Comparison of ENCODE assay signal across 8 cellular contexts in the genomic region with DNA sequence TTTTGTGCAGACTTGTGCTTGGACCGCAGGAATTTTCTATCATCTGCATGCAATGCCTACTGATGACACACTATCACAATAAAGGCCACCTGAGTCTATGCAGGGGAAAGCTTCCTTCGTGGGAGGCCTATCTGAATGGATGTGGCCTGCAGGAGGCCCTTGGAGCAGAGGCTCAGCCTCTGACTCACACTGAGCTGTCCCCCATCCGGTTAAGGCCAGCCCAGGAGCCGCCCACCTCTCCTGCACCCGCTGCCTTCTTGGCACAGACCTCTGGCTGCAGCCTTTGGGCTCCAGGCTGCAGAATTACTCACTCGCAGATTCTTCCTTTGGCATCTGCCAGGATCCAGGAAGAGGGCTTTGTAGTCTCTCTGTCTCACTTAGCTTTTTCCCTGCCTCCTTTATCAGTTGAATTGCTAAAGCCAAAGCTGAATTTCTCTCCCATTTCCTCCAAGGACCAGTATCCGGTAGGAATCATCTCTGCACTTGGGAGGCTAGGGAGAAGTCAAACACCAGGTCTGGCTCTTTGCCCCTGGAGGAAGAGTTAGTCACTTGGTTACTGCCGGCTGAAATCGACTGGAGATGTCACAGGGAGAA.
A peak's percentile ranks its signal among the peaks of the same experiment; 100 is the strongest.
DNase-seq lines count a peak whose midpoint lies in the region; ATAC-seq, FAIRE-seq and TF ChIP-seq lines count a peak whose summit lies in the region.

No MANE protein-coding gene starts in this region.

- H3K9me3 ChIP-seq in A673 (ENCODE audit: low read depth, low read length, poor library complexity, severe bottlenecking) (no peaks in the 10 kb centered on the region), HUES64 (ENCODE audit: insufficient read depth, low read depth, low read length) (no peaks in the 10 kb centered on the region), vagina (no peaks in the 10 kb centered on the region)

- no peak overlapping the region for H3K27ac ChIP-seq in A673 (ENCODE audit: low read depth, low read length, poor library complexity, severe bottlenecking)
- H3K27ac ChIP-seq in HUES64 (ENCODE audit: low read depth, low read length): 0 out of 2 replicates have a peak overlapping the region, but pooled peaks have one; percentile 7
- peak overlapping the region; percentile 53 for H3K27ac ChIP-seq in vagina

- CTCF ChIA-PET in A673 (lab: Charles Lee) (no interaction called here), GM10248 (lab: Yijun Ruan, JAX) (interaction anchor here (0.7 to 1.6 kb wide), 3 partner anchors 9 to 13 kb away, joined by 3 to 8 read pairs (median 4); no protein-coding TSS in a partner anchor)

- 46% methylated on average over 9 of the region's 9 CpGs for WGBS in HUES64
- WGBS in lower leg skin, 2 donors: 16% methylated on average over 9 of the region's 9 CpGs

- H3K27me3 ChIP-seq in A673 (replicated peaks; ENCODE audit: insufficient read depth, low read depth, low read length, poor library complexity) (no peaks in the 10 kb centered on the region), HUES64 (ENCODE audit: insufficient read depth, low read length) (no peaks in the 10 kb centered on the region), vagina (no peaks in the 10 kb centered on the region)

- intact Hi-C loops in A673 (cut with micrococcal nuclease; ENCODE audit: unreplicated experiment) (no loop called here), lower leg skin (cut with DNase I; ENCODE audit: low total_unique reads) (loop anchor here (10.0 kb wide), 1 partner anchor 1394 kb away; no protein-coding TSS in a partner anchor), vagina (cut with DNase I) (no loop called here)

- no peaks in the 10 kb centered on the region for H3K36me3 ChIP-seq in A673 (ENCODE audit: insufficient read depth, low read length, poor library complexity, severe bottlenecking)
- no peaks in the 10 kb centered on the region for H3K36me3 ChIP-seq in HUES64 (ENCODE audit: insufficient read depth, low read length)
- H3K36me3 ChIP-seq in vagina: no peaks in the 10 kb centered on the region

- H3K4me1 ChIP-seq in A673 (ENCODE audit: insufficient read depth, low read length, poor library complexity, severe bottlenecking) (no peaks in the 10 kb centered on the region), HUES64 (ENCODE audit: insufficient read depth, low read length) (peaks cover 23% of the 10 kb centered on the region), vagina (peaks cover 18% of the 10 kb centered on the region)

- TF ChIP-seq CTCF in A673 (conservative IDR thresholded peaks at IDR 0.05; ENCODE audit: low read depth, low read length): no peak
- no peak for TF ChIP-seq CTCF in lower leg skin (IDR thresholded peaks at IDR 0.05)
- TF ChIP-seq CTCF in vagina (IDR thresholded peaks at IDR 0.05): no peak
- TF ChIP-seq CTCF in GM10248 (IDR thresholded peaks at IDR 0.05; ENCODE audit: control extremely low read depth, extremely low read depth, low read depth, missing control alignments): no peak
- no peak for TF ChIP-seq CTCF in D721Med (IDR thresholded peaks at IDR 0.05; ENCODE audit: insufficient read depth, missing control alignments)

- H3K9ac ChIP-seq in HUES64 (ENCODE audit: low read depth, low read length): no peak overlapping the region

- BruUV-seq in A673 (replicated peaks; lab: Mats Ljungman, UMichigan): no TSS peak

- no peak for ATAC-seq in HG02588 (IDR thresholded peaks at IDR 0.05; ENCODE audit: unreplicated experiment)

- TF ChIP-seq POLR2A in lower leg skin (IDR thresholded peaks at IDR 0.05) (no peak), vagina (IDR thresholded peaks at IDR 0.05) (no peak)

- peak; percentile 74 for DNase-seq in A673 (ENCODE audit: low spot score)
- DNase-seq in cerebellar cortex (ENCODE audit: low spot score): peak; percentile 80
- peak; percentile 47 to 89 for DNase-seq in lower leg skin (ENCODE audit: low spot score in 2 of 2)
- DNase-seq in vagina (ENCODE audit: extremely low spot score in 2 of 2): no peak
- no peak for DNase-seq in GM10248 (ENCODE audit: extremely low spot score)
- no peak for DNase-seq in D721Med (ENCODE audit: insufficient read length, low spot score)

- POLR2A ChIA-PET in A673 (lab: Charles Lee; ENCODE audit: low non-redundant PET) (no interaction called here), GM10248 (lab: Yijun Ruan, JAX) (no interaction called here)

- no peak for FAIRE-seq in D721Med (lab: Jason Lieb, UNC)

- H3K4me3 ChIP-seq in A673 (ENCODE audit: low read depth, low read length, poor library complexity, severe bottlenecking) (no peak overlapping the region), HUES64 (ENCODE audit: low read length) (no peak overlapping the region), lower leg skin (ENCODE audit: low read depth, poor library complexity, severe bottlenecking) (no peak overlapping the region), vagina (no peak overlapping the region)

Comparison
In these comparisons a context has a peak if more than half of its experiments do, and no peak if none do; other contexts are left out.
1. DNase-seq: peak in A673 (single experiment), cerebellar cortex (single experiment) and lower leg skin (2 of 2); none in vagina (0 of 2), GM10248 (single experiment) and D721Med (single experiment).